In genomic region chr14:59302313-59302712, GRCh38 we compare ENCODE assay signal across 23 cellular contexts.
"Had no signal": no experiment of that assay in that cellular context is flagged by ENCODE, and none has a peak within 500 bp of the region (broad histone marks: within the 10 kb centered on the region; RNA-seq: fewer than 3 reads in every experiment).

No MANE protein-coding gene starts in this region.

- H3K9me3 ChIP-seq: heart right ventricle, lower lobe of right lung, thoracic aorta, upper lobe of left lung had no signal

- H3K36me3 Mint-ChIP-seq: naive B cell, WTC11 had no signal

- H3K27ac ChIP-seq: cardiac muscle cell, epithelial cell of prostate, lower lobe of right lung, parathyroid adenoma, thoracic aorta, upper lobe of left lung had no signal

- H3K9me3 Mint-ChIP-seq: activated naive CD4-positive, alpha-beta T cell treated with anti-CD3 and anti-CD28 coated beads for 36 hours; activated naive CD8-positive, alpha-beta T cell treated with anti-CD3 and anti-CD28 coated beads, Interleukin-2, amount 50 U/mL, for 24 hours; activated T-cell treated with anti-CD3 and anti-CD28 coated beads, Interleukin-2, amount 50 U/mL, for 72 hours; naive B cell; WTC11 had no signal

- H3K9ac ChIP-seq: parathyroid adenoma had no signal

- H3K36me3 ChIP-seq: cardiac muscle cell, heart right ventricle, lower lobe of right lung, thoracic aorta, upper lobe of left lung had no signal

- H3K27ac Mint-ChIP-seq: activated CD4-positive, alpha-beta T cell treated with anti-CD3 and anti-CD28 coated beads for 36 hours; activated naive CD4-positive, alpha-beta T cell treated with anti-CD3 and anti-CD28 coated beads for 36 hours; activated naive CD8-positive, alpha-beta T cell treated with anti-CD3 and anti-CD28 coated beads, Interleukin-2, amount 50 U/mL, for 24 hours had no signal

- DNase-seq: activated CD4-positive, alpha-beta T cell treated with anti-CD3 and anti-CD28 coated beads for 36 hours; activated CD4-positive, alpha-beta T cell treated with anti-CD3 and anti-CD28 coated beads, Interleukin-2, amount 50 U/mL, for 48 hours; activated effector memory CD4-positive, alpha-beta T cell treated with Interleukin-2 at 50 U/mL for 16 hours; activated naive CD4-positive, alpha-beta T cell treated with anti-CD3 and anti-CD28 coated beads for 36 hours; activated naive CD8-positive, alpha-beta T cell treated with anti-CD3 and anti-CD28 coated beads, Interleukin-2, amount 50 U/mL, for 24 hours; activated T-cell treated with anti-CD3 and anti-CD28 coated beads, Interleukin-2, amount 50 U/mL, for 72 hours; heart right ventricle; islet precursor cell; left cardiac atrium; lower lobe of right lung; naive B cell; nucleus accumbens; small intestine; stimulated activated CD4-positive, alpha-beta T cell treated with anti-CD3 and anti-CD28 coated beads, Interleukin-15, amount 100 ng/mL, for 24 hours; stimulated activated naive CD4-positive, alpha-beta T cell; T1000; upper lobe of left lung had no signal

- H3K4me3 ChIP-seq: cardiac muscle cell, heart right ventricle, lower lobe of right lung, thoracic aorta, upper lobe of left lung had no signal

- H3K27me3 ChIP-seq: cardiac muscle cell, heart right ventricle, upper lobe of left lung had no signal

- H3K4me3 Mint-ChIP-seq: activated CD4-positive, alpha-beta T cell treated with anti-CD3 and anti-CD28 coated beads for 36 hours; activated naive CD4-positive, alpha-beta T cell treated with anti-CD3 and anti-CD28 coated beads for 36 hours; activated naive CD8-positive, alpha-beta T cell treated with anti-CD3 and anti-CD28 coated beads, Interleukin-2, amount 50 U/mL, for 24 hours; WTC11 had no signal

- FAIRE-seq: small intestine had no signal

- ATAC-seq: activated CD4-positive, alpha-beta T cell treated with anti-CD3 and anti-CD28 coated beads for 36 hours; activated naive CD8-positive, alpha-beta T cell treated with anti-CD3 and anti-CD28 coated beads, Interleukin-2, amount 50 U/mL, for 24 hours; activated T-cell treated with anti-CD3 and anti-CD28 coated beads, Interleukin-2, amount 50 U/mL, for 72 hours; lower lobe of right lung; sciatic nerve had no signal

- H3K27me3 Mint-ChIP-seq: activated CD4-positive, alpha-beta T cell treated with anti-CD3 and anti-CD28 coated beads for 36 hours; activated naive CD8-positive, alpha-beta T cell treated with anti-CD3 and anti-CD28 coated beads, Interleukin-2, amount 50 U/mL, for 24 hours; naive B cell had no signal
